In the genomic region with DNA sequence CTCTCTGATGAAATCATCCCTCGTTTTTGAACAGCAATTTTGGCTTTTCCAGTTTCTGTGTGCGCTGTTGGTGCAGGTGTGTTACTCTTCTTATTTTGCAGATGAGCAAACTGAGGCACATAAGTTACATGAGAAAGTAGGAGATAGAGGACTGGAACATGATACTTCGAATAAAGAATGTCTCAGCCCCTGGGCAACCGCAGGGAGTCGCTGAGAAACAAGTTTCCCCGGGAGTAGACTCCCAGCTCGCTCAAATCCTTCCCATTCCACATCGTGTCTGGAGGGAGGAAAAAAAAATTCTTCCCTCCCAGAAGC, we compare ENCODE assay signal across 8 cellular contexts. TPM values are rescaled to one million over a fixed set of nuclear protein-coding genes. Genes with fewer than 3 reads are reported as not detected.
DNase-seq lines count a peak whose midpoint lies in the region; ATAC-seq lines count a peak whose summit lies in the region.

No MANE protein-coding gene starts in this region.

- peaks cover 19% of the 10 kb centered on the region for H3K36me3 ChIP-seq in mesodermal cell (ENCODE audit: control insufficient read depth, insufficient read depth, low read length)

- 13 to 58% methylated on average over 2 of the region's 8 CpGs for WGBS in mesodermal cell (ENCODE audit: insufficient coverage in 2 of 2), 2 experiments

- H3K27ac ChIP-seq in angular gyrus (ENCODE audit: low read depth, low read length) (peak overlapping the region; percentile 60), mesodermal cell (ENCODE audit: low read depth, low read length, severe bottlenecking) (peak overlapping the region; percentile 71)

- no peaks in the 10 kb centered on the region for H3K9me3 ChIP-seq in mesodermal cell (ENCODE audit: control insufficient read depth, low read length)

- H3K4me3 ChIP-seq in mesodermal cell (ENCODE audit: extremely low read depth, insufficient read depth, low read length, poor library complexity, severe bottlenecking): peak overlapping the region; percentile 58

- intact Hi-C loops in left colon (cut with DNase I, micrococcal nuclease): loop anchor here in 1 of 2 donors (10.0 kb wide), 1 partner anchor 49 kb away; no protein-coding TSS in a partner anchor

- DNase-seq in SHP77 treated with DMSO at 0.1 percent for 48 hours (lab: John Stamatoyannopoulos, UW) (no peak), NCI-H2029 treated with DMSO at 0.1 percent for 48 hours (lab: John Stamatoyannopoulos, UW) (no peak), left colon (no peak)

- peaks cover 18% of the 10 kb centered on the region for H3K4me1 ChIP-seq in mesodermal cell (ENCODE audit: control insufficient read depth, insufficient read depth, low read length, poor library complexity, severe bottlenecking)

- ATAC-seq in GM18873 (IDR thresholded peaks at IDR 0.05; ENCODE audit: low FRiP score, unreplicated experiment) (peak; percentile 5), HG03045 (IDR thresholded peaks at IDR 0.05; ENCODE audit: unreplicated experiment) (peak; percentile 8), left colon (no peak), esophagus mucosa (no peak)

RNA-seq across cellular contexts. Expression of a gene that starts 18.0 kb away (rescaled TPM):
- 31.7 TPM for polyA plus RNA-seq in mesodermal cell (2013, experiment 1 of 2)
- 29.5 TPM for polyA plus RNA-seq in mesodermal cell (2013, experiment 2 of 2)
- total RNA-seq in left colon (100 to 1,000 TPM; 134 to 154 TPM), esophagus mucosa (35.8 TPM)

Comparison
In these comparisons a context has a peak if more than half of its experiments do, and no peak if none do; other contexts are left out.
1. ATAC-seq: peak in GM18873 (single experiment) and HG03045 (single experiment); none in left colon (single experiment) and esophagus mucosa (single experiment).